8 cellular contexts compared by ENCODE assay signal in the genomic region with DNA sequence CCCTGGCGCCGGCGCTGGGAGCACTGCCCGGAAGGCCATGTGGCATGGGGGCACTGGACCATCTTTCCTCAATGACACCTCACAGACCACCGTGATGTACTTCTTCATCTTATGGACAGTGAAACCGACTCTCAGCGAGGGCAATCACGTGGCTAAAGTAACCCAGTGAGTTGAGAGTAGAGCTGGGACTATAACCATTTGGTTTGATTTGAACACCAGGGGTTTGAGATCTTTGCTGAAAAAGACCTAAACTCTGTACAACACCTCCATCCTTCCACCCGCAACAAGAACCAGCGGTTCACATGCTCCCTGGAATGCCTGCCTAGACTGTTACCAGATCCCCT. TPM values are rescaled to one million over a fixed set of nuclear protein-coding genes. Genes with fewer than 3 reads are reported as not detected.
DNase-seq lines count a peak whose midpoint lies in the region; ATAC-seq and TF ChIP-seq lines count a peak whose summit lies in the region.
"Had no signal": no experiment of that assay in that cellular context is flagged by ENCODE, and none has a peak within 500 bp of the region (broad histone marks: within the 10 kb centered on the region; RNA-seq: fewer than 3 reads in every experiment).

No MANE protein-coding gene starts in this region.

- no peak for DNase-seq in CD8-positive, alpha-beta memory T cell
- no peak for DNase-seq in IMR-90
- DNase-seq in neuronal stem cell (ENCODE audit: low spot score) = no peak
- DNase-seq: NCI-H2081 had no signal

- H2BK20ac ChIP-seq in IMR-90 (ENCODE audit: low read depth, low read length) = no peak overlapping the region

- in situ Hi-C loops in IMR-90 (cut with MboI; ENCODE audit: low sequenced_read_pairs) = no loop called here

- no peak for TF ChIP-seq CTCF in IMR-90 (conservative IDR thresholded peaks at IDR 0.05; ENCODE audit: low read depth, low read length)

- H3K27ac ChIP-seq in CD8-positive, alpha-beta memory T cell (ENCODE audit: low read depth, low read length) = no peak overlapping the region
- H3K27ac ChIP-seq in IMR-90 (ENCODE audit: insufficient read depth, low read length) (no peak overlapping the region), ectodermal cell (ENCODE audit: insufficient read depth, low read depth, low read length, poor library complexity, severe bottlenecking) (no peak overlapping the region), neuronal stem cell (replicated peaks; ENCODE audit: low read length) (no peak overlapping the region)

- no peaks in the 10 kb centered on the region for H3K36me3 Mint-ChIP-seq in CD8-positive, alpha-beta memory T cell

- H3K27me3 Mint-ChIP-seq in CD8-positive, alpha-beta memory T cell = peaks cover 24 to 41% of the 10 kb centered on the region in 2 donors

- no peaks in the 10 kb centered on the region for H3K9me3 Mint-ChIP-seq in CD8-positive, alpha-beta memory T cell

- intact Hi-C loops in IMR-90 (cut with micrococcal nuclease) = no loop called here

- no peak overlapping the region for H2BK5ac ChIP-seq in IMR-90 (ENCODE audit: low read depth, low read length, poor library complexity, severe bottlenecking)
- no peak overlapping the region for H2BK5ac ChIP-seq in neuronal stem cell (ENCODE audit: low read length)

- peak overlapping the region; percentile 56 to 87 (median 76) for H3K4me3 Mint-ChIP-seq in CD8-positive, alpha-beta memory T cell

- TF ChIP-seq POLR2A in IMR-90 (IDR thresholded peaks at IDR 0.05; ENCODE audit: low read depth, low read length) = no peak

- H3K9ac ChIP-seq in IMR-90 (ENCODE audit: low read depth, low read length) (no peak overlapping the region), neuronal stem cell (ENCODE audit: low read depth, low read length, poor library complexity) (no peak overlapping the region)

- H3K9me1 ChIP-seq in IMR-90 (ENCODE audit: insufficient read depth, low read length) = no peaks in the 10 kb centered on the region

- no peaks in the 10 kb centered on the region for H3K36me3 ChIP-seq in CD8-positive, alpha-beta memory T cell (ENCODE audit: insufficient read depth, low read length)
- H3K36me3 ChIP-seq in IMR-90 (ENCODE audit: control insufficient read depth, insufficient read depth, low read length) (no peaks in the 10 kb centered on the region), ectodermal cell (ENCODE audit: control insufficient read depth, insufficient read depth, low read length) (no peaks in the 10 kb centered on the region), neuronal stem cell (replicated peaks in 1 of 2; ENCODE audit: control insufficient read depth in 2 of 2, insufficient read depth in 2 of 2, low read length in 2 of 2) (no peaks in the 10 kb centered on the region)

- H4K5ac ChIP-seq in IMR-90 (ENCODE audit: low read depth, low read length) = no peak overlapping the region

- 0 out of 2 replicates have a peak, but pooled peaks cover 3% of the 10 kb centered on the region for H4K20me1 ChIP-seq in IMR-90 (ENCODE audit: insufficient read depth, low read length)

- H3K18ac ChIP-seq in IMR-90 (ENCODE audit: low read depth, low read length) (no peak overlapping the region), neuronal stem cell (ENCODE audit: low read length) (peak overlapping the region; percentile 97)

- H2BK12ac ChIP-seq in neuronal stem cell (ENCODE audit: low read length) = no peak overlapping the region

- peaks cover 13 to 30% (median 15%) of the 10 kb centered on the region in 3 donors for H3K4me1 Mint-ChIP-seq in CD8-positive, alpha-beta memory T cell

- no peak overlapping the region for H3K4ac ChIP-seq in IMR-90 (ENCODE audit: low read depth, low read length)
- no peak overlapping the region for H3K4ac ChIP-seq in neuronal stem cell (ENCODE audit: low read length)

- ATAC-seq in IMR-90 (ENCODE audit: low read depth) = no peak
- no peak for ATAC-seq in GM18519 (IDR thresholded peaks at IDR 0.05; ENCODE audit: low FRiP score, unreplicated experiment)
- no peak for ATAC-seq in GM21423 (IDR thresholded peaks at IDR 0.05; ENCODE audit: unreplicated experiment)
- ATAC-seq in HG03571 (IDR thresholded peaks at IDR 0.05; ENCODE audit: unreplicated experiment) = no peak

- H3K4me2 ChIP-seq in IMR-90 (ENCODE audit: low read depth, low read length) = no peak overlapping the region
- peak overlapping the region; percentile 98 for H3K4me2 ChIP-seq in neuronal stem cell (ENCODE audit: insufficient read depth, low read length, poor library complexity, severe bottlenecking)

- H3K79me1 ChIP-seq in IMR-90 (ENCODE audit: low read depth in 1 of 2, low read length in 2 of 2) = no peaks in the 10 kb centered on the region
- no peaks in the 10 kb centered on the region for H3K79me1 ChIP-seq in neuronal stem cell (ENCODE audit: low read depth, low read length)

- dilution Hi-C loops in IMR-90 (cut with HindIII; ENCODE audit: low sequenced_read_pairs, unreplicated experiment) = no loop called here

- H2BK120ac ChIP-seq in IMR-90 (ENCODE audit: low read depth, low read length) (no peak overlapping the region), neuronal stem cell (ENCODE audit: low read depth, low read length) (no peak overlapping the region)

- peak overlapping the region; percentile 61 for H3K4me3 ChIP-seq in CD8-positive, alpha-beta memory T cell (ENCODE audit: low read length)
- no peak overlapping the region for H3K4me3 ChIP-seq in IMR-90 (ENCODE audit: insufficient read depth, low read depth, low read length)
- peak overlapping the region; percentile 33 for H3K4me3 ChIP-seq in ectodermal cell (ENCODE audit: insufficient read depth, low read depth, low read length)
- H3K4me3 ChIP-seq in neuronal stem cell (ENCODE audit: low read length in 2 of 2) = peak overlapping the region; percentile 54 to 77

- H2BK15ac ChIP-seq in IMR-90 (ENCODE audit: low read depth, low read length) (no peak overlapping the region), neuronal stem cell (ENCODE audit: low read length) (peak overlapping the region; percentile 97)

- no peak overlapping the region for H2AK9ac ChIP-seq in IMR-90 (replicated peaks; ENCODE audit: low read depth, low read length, poor library complexity)

- peaks cover 8% of the 10 kb centered on the region for H3K27me3 ChIP-seq in CD8-positive, alpha-beta memory T cell (ENCODE audit: insufficient read depth, low read length, poor library complexity, severe bottlenecking)
- peaks cover 26% of the 10 kb centered on the region for H3K27me3 ChIP-seq in IMR-90 (ENCODE audit: control insufficient read depth, insufficient read depth, low read length)
- peaks cover 36% of the 10 kb centered on the region for H3K27me3 ChIP-seq in ectodermal cell (ENCODE audit: control insufficient read depth, insufficient read depth, low read length, poor library complexity, severe bottlenecking)
- peaks cover 2 to 30% (median 26%) of the 10 kb centered on the region in 3 experiments for H3K27me3 ChIP-seq in neuronal stem cell (ENCODE audit: control insufficient read depth in 3 of 3, insufficient read depth in 3 of 3, low read depth in 1 of 3, low read length in 3 of 3)

- H3K14ac ChIP-seq in IMR-90 (replicated peaks; ENCODE audit: low read depth, low read length) (no peak overlapping the region), neuronal stem cell (ENCODE audit: low read length) (no peak overlapping the region)

- H3K4me1 ChIP-seq in CD8-positive, alpha-beta memory T cell (ENCODE audit: insufficient read depth, low read length) = peaks cover 10% of the 10 kb centered on the region
- peaks cover 2% of the 10 kb centered on the region; the same call in 1 of the 2 replicates for H3K4me1 ChIP-seq in IMR-90 (ENCODE audit: control insufficient read depth, insufficient read depth, low read length)
- peaks cover 7% of the 10 kb centered on the region for H3K4me1 ChIP-seq in ectodermal cell (ENCODE audit: control insufficient read depth, insufficient read depth, low read length)
- peaks cover 12 to 13% of the 10 kb centered on the region in 2 donors for H3K4me1 ChIP-seq in neuronal stem cell (ENCODE audit: control insufficient read depth in 2 of 2, insufficient read depth in 1 of 2, low read depth in 1 of 2, low read length in 2 of 2)

- no peak overlapping the region for H2AK5ac ChIP-seq in IMR-90 (ENCODE audit: low read depth, low read length)
- peak overlapping the region; percentile 84 for H2AK5ac ChIP-seq in neuronal stem cell (ENCODE audit: low read depth, low read length)

- no CpG with 5 or more reads among the region's 10 CpGs for WGBS in IMR-90 (ENCODE audit: extremely low coverage in 2 of 2, insufficient read length in 1 of 2), 2 experiments
- WGBS in ectodermal cell, 2 experiments = 83 to 84% methylated on average over 10 of the region's 10 CpGs
- no CpG with 5 or more reads among the region's 10 CpGs for WGBS in neuronal stem cell (ENCODE audit: extremely low coverage in 2 of 2, insufficient read length in 2 of 2, insufficient replicate concordance in 1 of 2), 2 donors

- BruUV-seq in IMR-90 (replicated peaks; lab: Mats Ljungman, UMichigan) = no TSS peak

- H4K91ac ChIP-seq in IMR-90 (ENCODE audit: insufficient read depth, low read depth, low read length) (no peak overlapping the region), neuronal stem cell (ENCODE audit: low read depth, low read length, poor library complexity) (no peak overlapping the region)

- no peaks in the 10 kb centered on the region for H3K9me3 ChIP-seq in CD8-positive, alpha-beta memory T cell (ENCODE audit: low read length)
- H3K9me3 ChIP-seq in IMR-90 (ENCODE audit: control insufficient read depth, insufficient read depth, low read length) = no peaks in the 10 kb centered on the region; the same call in 1 of the 2 replicates
- H3K9me3 ChIP-seq in ectodermal cell (ENCODE audit: control insufficient read depth, low read length) = no peaks in the 10 kb centered on the region
- H3K9me3 ChIP-seq in neuronal stem cell (replicated peaks in 1 of 2; ENCODE audit: control insufficient read depth in 2 of 2, insufficient read depth in 1 of 2, low read depth in 1 of 2, low read length in 2 of 2) = no peaks in the 10 kb centered on the region

- peak overlapping the region in 3 of 8 donors; percentile 30 to 66 (median 60) for H3K27ac Mint-ChIP-seq in CD8-positive, alpha-beta memory T cell

- CTCF ChIA-PET in CD8-positive, alpha-beta memory T cell (lab: Charles Lee) = no interaction called here
- CTCF ChIA-PET in IMR-90 (lab: Yijun Ruan, JAX) = no interaction called here

- no peak overlapping the region; a peak in 1 of 4 replicates for H4K8ac ChIP-seq in IMR-90 (ENCODE audit: low read depth in 2 of 2, low read length in 2 of 2)
- H4K8ac ChIP-seq in neuronal stem cell (ENCODE audit: low read depth, low read length) = no peak overlapping the region

- POLR2A ChIA-PET in CD8-positive, alpha-beta memory T cell (lab: Charles Lee) = no interaction called here
- POLR2A ChIA-PET in IMR-90 (lab: Charles Lee; ENCODE audit: unreplicated experiment) = no interaction called here

- H3K56ac ChIP-seq in IMR-90 (ENCODE audit: extremely low read depth, insufficient read depth, low read length) = no peak overlapping the region

- TF ChIP-seq RAD21 in IMR-90 (IDR thresholded peaks at IDR 0.05; ENCODE audit: low read length) = no peak

- H3K23ac ChIP-seq in IMR-90 (ENCODE audit: low read depth, low read length) = 0 out of 2 replicates have a peak overlapping the region, but pooled peaks have one; percentile 56
- H3K23ac ChIP-seq in neuronal stem cell (ENCODE audit: low read depth, low read length, poor library complexity) = no peak overlapping the region

- H2AFZ ChIP-seq in IMR-90 (replicated peaks; ENCODE audit: low read length, poor library complexity) (peak overlapping the region; percentile 82), neuronal stem cell (ENCODE audit: low read length) (peak overlapping the region; percentile 100)

RNA-seq across cellular contexts. Expression of a gene that starts 3.3 kb away (rescaled TPM):
- under 1 TPM in 1 of 2 experiments, not detected in 1; 0.31 TPM for total RNA-seq in CD8-positive, alpha-beta memory T cell
- polyA plus RNA-seq in CD8-positive, alpha-beta memory T cell = 0.12 TPM
- under 0.01 TPM in 2 replicates for total RNA-seq in IMR-90 (2012; rRNA removed)
- 0.22 and 0.26 TPM in 2 replicates for polyA plus RNA-seq in IMR-90 (2012; rRNA removed)
- 0.04 and 0.21 TPM in 2 replicates for polyA plus RNA-seq in IMR-90 (2012; cell fraction: cytosol; rRNA removed)
- 2.4 and 2.8 TPM in 2 replicates for polyA plus RNA-seq in IMR-90 (2012; cell fraction: nucleus; rRNA removed; ENCODE audit: low replicate concordance)
- polyA plus RNA-seq in ectodermal cell (2013, experiment 1 of 4) = 10.9 TPM
- polyA plus RNA-seq in ectodermal cell (2013, experiment 2 of 4) = 10.4 TPM
- 12.2 TPM for polyA plus RNA-seq in ectodermal cell (2013, experiment 3 of 4)
- 15.6 TPM for polyA plus RNA-seq in ectodermal cell (2013, experiment 4 of 4)
- polyA plus RNA-seq in neuronal stem cell (2013, experiment 1 of 2) = 6.4 TPM
- polyA plus RNA-seq in neuronal stem cell (2013, experiment 2 of 2) = 7.5 TPM

RNA-seq across cellular contexts. Expression of a gene that starts 22.5 kb away (rescaled TPM):
- total RNA-seq in CD8-positive, alpha-beta memory T cell = under 1 TPM; 0.33 to 0.35 TPM
- polyA plus RNA-seq in CD8-positive, alpha-beta memory T cell = 0.28 TPM
- total RNA-seq in IMR-90 (2012; rRNA removed) = 3.1 and 3.2 TPM in 2 replicates
- polyA plus RNA-seq in IMR-90 (2012; rRNA removed) = 5.9 and 8.1 TPM in 2 replicates
- 3.5 and 12.3 TPM in 2 replicates for polyA plus RNA-seq in IMR-90 (2012; cell fraction: cytosol; rRNA removed)
- polyA plus RNA-seq in IMR-90 (2012; cell fraction: nucleus; rRNA removed; ENCODE audit: low replicate concordance) = 3.7 and 9.3 TPM in 2 replicates
- 49.5 TPM for polyA plus RNA-seq in ectodermal cell (2013, experiment 1 of 4)
- polyA plus RNA-seq in ectodermal cell (2013, experiment 2 of 4) = 54.2 TPM
- polyA plus RNA-seq in ectodermal cell (2013, experiment 3 of 4) = 53.0 TPM
- 52.8 TPM for polyA plus RNA-seq in ectodermal cell (2013, experiment 4 of 4)
- 34.5 TPM for polyA plus RNA-seq in neuronal stem cell (2013, experiment 1 of 2)
- polyA plus RNA-seq in neuronal stem cell (2013, experiment 2 of 2) = 33.1 TPM

RNA-seq across cellular contexts. Expression of a gene that starts 41.1 kb away (rescaled TPM):
- total RNA-seq in CD8-positive, alpha-beta memory T cell = 10 to 100 TPM; 48.7 to 50.3 TPM
- 56.4 TPM for polyA plus RNA-seq in CD8-positive, alpha-beta memory T cell
- total RNA-seq in IMR-90 (2012; rRNA removed) = 38.9 and 39.2 TPM in 2 replicates
- polyA plus RNA-seq in IMR-90 (2012; rRNA removed) = 494 and 588 TPM in 2 replicates
- 401 and 565 TPM in 2 replicates for polyA plus RNA-seq in IMR-90 (2012; cell fraction: cytosol; rRNA removed)
- 146 and 360 TPM in 2 replicates for polyA plus RNA-seq in IMR-90 (2012; cell fraction: nucleus; rRNA removed; ENCODE audit: low replicate concordance)
- polyA plus RNA-seq in ectodermal cell (2013, experiment 1 of 4) = 108 TPM
- 105 TPM for polyA plus RNA-seq in ectodermal cell (2013, experiment 2 of 4)
- 89.6 TPM for polyA plus RNA-seq in ectodermal cell (2013, experiment 3 of 4)
- polyA plus RNA-seq in ectodermal cell (2013, experiment 4 of 4) = 106 TPM
- 54.1 TPM for polyA plus RNA-seq in neuronal stem cell (2013, experiment 1 of 2)
- 53.7 TPM for polyA plus RNA-seq in neuronal stem cell (2013, experiment 2 of 2)
